8 cellular contexts compared by ENCODE assay signal in the genomic region with DNA sequence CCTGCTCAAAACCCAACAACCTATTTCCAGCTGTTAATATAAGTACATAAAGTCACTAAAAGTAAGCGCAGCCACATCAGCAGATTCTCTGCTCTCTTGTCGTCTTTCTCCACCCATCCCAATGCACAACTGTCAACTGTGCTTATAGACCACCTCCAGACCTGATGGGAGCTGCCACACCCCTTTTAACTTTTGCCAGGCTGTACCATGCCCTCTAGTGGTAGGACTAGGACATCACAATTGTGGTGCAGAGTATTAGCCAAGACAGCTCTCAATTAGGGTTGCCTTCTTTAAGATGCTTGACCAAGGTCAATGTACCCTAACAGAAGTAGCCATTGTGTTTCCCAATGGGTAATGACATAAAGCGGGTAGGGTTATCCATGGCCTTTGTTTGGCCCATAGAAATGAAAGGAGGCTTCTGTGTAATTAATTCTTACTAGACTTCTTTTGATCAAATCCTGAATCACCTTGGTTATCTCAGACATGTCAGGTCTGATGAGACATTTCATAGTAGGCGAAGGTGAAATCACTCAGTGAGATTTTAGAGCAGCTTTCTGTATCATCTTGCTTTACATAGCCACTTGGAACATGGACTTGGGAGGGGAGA.
A peak's percentile ranks its signal among the peaks of the same experiment; 100 is the strongest.
DNase-seq lines count a peak whose midpoint lies in the region; ATAC-seq and TF ChIP-seq lines count a peak whose summit lies in the region.

No MANE protein-coding gene starts in this region.

- ATAC-seq in GM21447 (IDR thresholded peaks at IDR 0.05; ENCODE audit: unreplicated experiment) (peak; percentile 84), omental fat pad (ENCODE audit: low FRiP score) (peak; percentile 78)

- no peak overlapping the region for H3K4me3 ChIP-seq in fibroblast of the aortic adventitia (ENCODE audit: low read depth, low read length)

- TF ChIP-seq CTCF in fibroblast of the aortic adventitia (IDR thresholded peaks at IDR 0.05; ENCODE audit: insufficient read depth, low read length): peak; percentile 88
- peak in 1 of 3 donors; percentile 56 for TF ChIP-seq CTCF in omental fat pad (IDR thresholded peaks at IDR 0.05)

- peak; percentile 77 for DNase-seq in Daoy (ENCODE audit: low read depth)
- DNase-seq in HS-27A (ENCODE audit: low read depth): peak; percentile 12
- peak; percentile 30 for DNase-seq in NCI-H774 (lab: John Stamatoyannopoulos, UW)
- peak; percentile 42 for DNase-seq in activated T-cell treated with anti-CD3 and anti-CD28 coated beads for 24 hours (ENCODE audit: low read depth)
- DNase-seq in fibroblast of the aortic adventitia (ENCODE audit: low read depth): peak; percentile 73
- DNase-seq in omental fat pad (ENCODE audit: low spot score): no peak
- no peak for DNase-seq in occipital lobe (lab: John Stamatoyannopoulos, UW)

Comparison
In these comparisons a context has a peak if more than half of its experiments do, and no peak if none do; other contexts are left out.
1. DNase-seq: peak in Daoy (single experiment), HS-27A (single experiment), NCI-H774 (single experiment), activated T-cell treated with anti-CD3 and anti-CD28 coated beads for 24 hours (single experiment) and fibroblast of the aortic adventitia (single experiment); none in omental fat pad (single experiment) and occipital lobe (single experiment).